ENCODE assay signal across 8 cellular contexts in the genomic region with DNA sequence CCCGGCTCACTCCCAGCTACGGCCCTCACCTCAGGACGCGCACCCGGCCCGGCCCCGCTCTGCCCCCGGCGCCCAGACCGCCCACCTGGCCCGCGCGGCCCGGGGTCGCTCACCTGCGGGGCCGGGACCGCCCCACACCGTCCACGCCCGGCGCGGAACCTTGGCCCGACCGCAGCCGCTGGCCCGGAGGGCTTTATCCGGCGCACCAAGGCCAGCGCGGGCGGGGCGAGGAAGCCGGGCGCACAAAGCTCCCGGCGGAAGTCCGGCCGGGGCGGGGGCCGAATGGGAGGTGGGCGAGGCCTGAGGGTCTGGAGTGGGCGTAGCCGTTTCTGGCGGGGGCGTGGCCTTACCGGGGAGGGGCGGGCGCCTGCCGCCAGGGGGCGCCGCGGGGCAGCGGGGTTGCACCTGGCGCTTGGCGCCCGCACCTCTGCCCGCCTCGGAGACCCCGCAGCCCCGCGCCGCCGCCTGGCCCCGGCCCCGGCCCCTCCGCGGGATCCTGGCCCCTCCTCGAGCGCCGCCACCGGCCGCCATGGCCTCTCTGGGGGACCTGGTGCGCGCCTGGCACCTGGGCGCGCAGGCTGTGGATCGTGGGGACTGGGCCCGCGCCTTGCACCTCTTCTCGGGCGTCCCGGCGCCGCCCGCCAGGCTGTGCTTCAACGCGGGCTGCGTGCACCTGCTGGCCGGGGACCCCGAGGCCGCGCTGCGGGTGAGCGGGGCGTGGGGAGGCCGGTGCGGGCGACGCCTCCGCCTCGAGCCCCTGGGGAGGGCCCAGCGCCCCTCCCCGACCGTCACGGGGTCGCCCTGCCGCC. TPM values are rescaled to one million over a fixed set of nuclear protein-coding genes. Genes with fewer than 3 reads are reported as not detected.
A peak's percentile ranks its signal among the peaks of the same experiment; 100 is the strongest.
DNase-seq lines count a peak whose midpoint lies in the region; FAIRE-seq and TF ChIP-seq lines count a peak whose summit lies in the region.

A gene with protein sequence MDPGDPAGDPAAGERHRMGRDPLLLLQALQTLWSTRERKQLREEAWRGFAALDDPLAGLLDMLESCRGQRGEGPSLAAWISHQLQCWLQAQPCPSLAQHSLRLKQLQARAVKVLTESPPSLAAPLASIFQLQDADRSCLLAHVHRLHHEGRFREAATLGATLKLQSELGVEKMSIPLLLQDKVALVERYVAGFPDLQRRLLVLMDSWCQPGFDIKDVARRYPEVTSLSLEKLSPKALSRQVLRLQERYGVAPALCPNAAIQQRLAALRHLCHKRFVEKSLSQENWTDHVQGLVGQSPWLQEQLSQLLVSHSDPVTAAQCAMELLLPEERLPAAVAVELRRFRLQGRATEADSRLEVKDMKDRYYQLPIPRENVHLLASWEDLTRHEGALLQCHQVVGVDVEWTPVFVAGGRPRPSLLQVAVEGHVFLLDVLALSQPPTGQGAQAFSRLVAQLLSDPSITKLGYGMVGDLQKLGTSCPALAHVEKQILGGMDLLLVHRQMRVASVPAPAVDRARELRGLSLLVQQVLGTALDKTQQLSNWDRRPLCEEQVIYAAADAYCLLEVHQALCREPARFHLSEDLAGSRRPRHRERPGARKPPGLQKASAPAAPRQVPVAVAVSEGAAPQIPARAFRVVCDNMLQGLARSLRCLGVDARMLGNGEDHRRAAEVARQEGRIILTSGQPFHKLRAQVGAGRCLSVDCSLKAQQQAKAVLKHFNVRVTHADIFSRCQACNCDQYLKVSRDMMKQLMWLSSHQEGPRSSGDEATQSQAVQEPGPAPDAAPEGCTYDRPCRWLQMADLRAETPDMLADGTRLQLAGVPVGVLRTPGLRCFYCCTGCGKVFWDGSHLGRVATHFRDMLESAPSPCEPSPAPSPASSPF (minus strand): TSS at position 162 of the 809 bp plus-strand sequence. CDS start 27,805 bp downstream, outside the sequence.
A gene with protein sequence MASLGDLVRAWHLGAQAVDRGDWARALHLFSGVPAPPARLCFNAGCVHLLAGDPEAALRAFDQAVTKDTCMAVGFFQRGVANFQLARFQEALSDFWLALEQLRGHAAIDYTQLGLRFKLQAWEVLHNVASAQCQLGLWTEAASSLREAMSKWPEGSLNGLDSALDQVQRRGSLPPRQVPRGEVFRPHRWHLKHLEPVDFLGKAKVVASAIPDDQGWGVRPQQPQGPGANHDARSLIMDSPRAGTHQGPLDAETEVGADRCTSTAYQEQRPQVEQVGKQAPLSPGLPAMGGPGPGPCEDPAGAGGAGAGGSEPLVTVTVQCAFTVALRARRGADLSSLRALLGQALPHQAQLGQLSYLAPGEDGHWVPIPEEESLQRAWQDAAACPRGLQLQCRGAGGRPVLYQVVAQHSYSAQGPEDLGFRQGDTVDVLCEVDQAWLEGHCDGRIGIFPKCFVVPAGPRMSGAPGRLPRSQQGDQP (plus strand): TSS at position 393 of the 809 bp plus-strand sequence. CDS start 137 bp downstream, at position 530.

- H3K36me3 ChIP-seq in H7 (replicated peaks; ENCODE audit: control insufficient read depth, insufficient read depth, low read length) (no peaks in the 10 kb centered on the region), neutrophil (no peaks in the 10 kb centered on the region), subcutaneous abdominal adipose tissue (ENCODE audit: control insufficient read depth in 5 of 5, insufficient read depth in 5 of 5, low read length in 5 of 5) (no peaks in the 10 kb centered on the region)

- FAIRE-seq in frontal cortex (lab: Jason Lieb, UNC), result no peak

- DNase-seq in G401 (ENCODE audit: low spot score) (peak; percentile 86), H7 (peak; percentile 100), M059J (ENCODE audit: low read depth) (peak; percentile 88), SHP77 treated with DMSO at 0.1 percent for 48 hours (lab: John Stamatoyannopoulos, UW) (peak; percentile 53), frontal cortex (ENCODE audit: low spot score in 2 of 2) (peak; percentile 96 to 98)
- DNase-seq in activated gamma-delta T cell treated with anti-CD3 and anti-CD28 coated beads, Interleukin-2, amount 50 U/mL, for 16 hours (ENCODE audit: low read depth), result peak; percentile 93

- H3K9ac ChIP-seq in subcutaneous abdominal adipose tissue (ENCODE audit: low read length in 5 of 5), result peak within 1 kb of the TSS; percentile 63 to 84 (median 77)

- H3K4me3 ChIP-seq in H7 (ENCODE audit: insufficient read depth, low read depth, low read length) (peak within 1 kb of the TSS; percentile 67), neutrophil (ENCODE audit: low read depth in 1 of 2, low read length in 1 of 2) (peak within 1 kb of the TSS; percentile 72 to 81), subcutaneous abdominal adipose tissue (ENCODE audit: low read depth in 1 of 5, low read length in 5 of 5) (peak within 1 kb of the TSS; percentile 65 to 92 (median 82))

- TF ChIP-seq CTCF in neutrophil (IDR thresholded peaks at IDR 0.05), result peak; percentile 78

- H3K9me3 ChIP-seq in neutrophil, result no peaks in the 10 kb centered on the region
- no peaks in the 10 kb centered on the region for H3K9me3 ChIP-seq in subcutaneous abdominal adipose tissue (ENCODE audit: control insufficient read depth in 5 of 5, low read length in 5 of 5)

- in situ Hi-C loops in G401 (cut with HindIII; ENCODE audit: low sequenced_read_pairs), result no loop called here

- peaks cover 8 to 13% of the 10 kb centered on the region in 2 experiments for H3K4me1 ChIP-seq in neutrophil (ENCODE audit: control insufficient read depth in 1 of 2, insufficient read depth in 1 of 2, low read depth in 1 of 2, low read length in 1 of 2)
- peaks cover 3 to 35% (median 28%) of the 10 kb centered on the region in 5 donors for H3K4me1 ChIP-seq in subcutaneous abdominal adipose tissue (ENCODE audit: control insufficient read depth in 5 of 5, insufficient read depth in 5 of 5, low read length in 5 of 5)

- peak within 1 kb of the TSS; percentile 55 for H3K27ac ChIP-seq in neutrophil
- H3K27ac ChIP-seq in subcutaneous abdominal adipose tissue (ENCODE audit: low read depth, low read length), result peak within 1 kb of the TSS; percentile 37

- H3K27me3 ChIP-seq in H7 (ENCODE audit: control insufficient read depth, insufficient read depth, low read length) (peaks cover 8% of the 10 kb centered on the region), neutrophil (peaks cover 18% of the 10 kb centered on the region), subcutaneous abdominal adipose tissue (ENCODE audit: control insufficient read depth in 5 of 5, insufficient read depth in 4 of 5, low read length in 5 of 5) (no peaks in the 10 kb centered on the region)

RNA-seq across cellular contexts. Expression of the first gene that starts in this region (rescaled TPM):
- total RNA-seq in G401 (2014; rRNA removed; shearing (Covaris generic)), result 4.8 and 7.9 TPM in 2 replicates
- 7.0 and 15.7 TPM in 2 replicates for total RNA-seq in H7 (2014; rRNA removed; shearing (Covaris generic))
- 1.6 and 2.7 TPM in 2 replicates for total RNA-seq in M059J (2014; rRNA removed; shearing (Covaris generic))
- 12.6 TPM for total RNA-seq in frontal cortex

RNA-seq across cellular contexts. Expression of the second gene that starts in this region (rescaled TPM):
- 0.18 TPM in 1 of 2 replicates, not detected in the other for total RNA-seq in G401 (2014; rRNA removed; shearing (Covaris generic))
- total RNA-seq in H7 (2014; rRNA removed; shearing (Covaris generic)), result 0.78 and 1.0 TPM in 2 replicates
- not detected in 2 replicates for total RNA-seq in M059J (2014; rRNA removed; shearing (Covaris generic))
- total RNA-seq in frontal cortex, result 1.2 TPM

Comparison
In these comparisons a context has a peak if more than half of its experiments do, and no peak if none do; other contexts are left out.
1. Peak in every context shown above with its lines: DNase-seq, H3K4me3 ChIP-seq and H3K27ac ChIP-seq.